ENCODE assay signal across 31 cellular contexts in the genomic region with DNA sequence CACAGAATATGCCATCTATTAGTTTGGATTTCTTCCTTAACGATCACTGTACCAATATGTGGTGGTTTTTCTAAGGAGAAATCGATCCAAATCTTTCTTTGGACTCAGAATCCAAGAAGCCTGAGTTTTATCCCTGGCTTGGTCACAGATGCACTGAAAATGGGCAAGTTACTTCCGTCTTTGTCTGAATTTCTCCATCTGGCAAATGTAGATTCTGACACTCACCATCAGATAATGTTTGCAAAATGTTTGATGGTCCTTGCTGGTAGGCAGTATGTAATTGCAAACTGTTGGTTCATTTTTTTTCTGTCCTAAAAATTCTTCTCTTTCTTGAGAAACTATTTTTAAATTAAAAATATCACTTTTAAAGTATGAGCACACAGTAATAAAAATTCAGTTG.
"Had no signal": no experiment of that assay in that cellular context is flagged by ENCODE, and none has a peak within 500 bp of the region (broad histone marks: within the 10 kb centered on the region; RNA-seq: fewer than 3 reads in every experiment).

No MANE protein-coding gene starts in this region.

- H3K4me3 ChIP-seq: Peyer's patch, SJSA1 had no signal

- H3K27me3 ChIP-seq: Peyer's patch, SJSA1 had no signal

- ATAC-seq: activated CD8-positive, alpha-beta memory T cell treated with anti-CD3 and anti-CD28 coated beads, Interleukin-2, amount 10 ng/mL, durations not matched to agents 7 days and 5 days; activated naive CD8-positive, alpha-beta T cell treated with anti-CD3 and anti-CD28 coated beads, Interleukin-2, amount 50 U/mL, for 24 hours; PC-3 had no signal

- H3K4me1 ChIP-seq: Peyer's patch had no signal

- H3K27ac ChIP-seq: Peyer's patch, SJSA1, WERI-Rb-1 had no signal

- H3K36me3 ChIP-seq: Peyer's patch, SJSA1, WERI-Rb-1 had no signal

- DNase-seq: activated CD4-positive, alpha-beta memory T cell treated with anti-CD3 and anti-CD28 coated beads, Interleukin-2, amount 10 ng/mL, durations not matched to agents 7 days and 5 days; activated CD4-positive, alpha-beta T cell treated with anti-CD3 and anti-CD28 coated beads for 1 hour; activated CD4-positive, alpha-beta T cell treated with anti-CD3 and anti-CD28 coated beads for 48 hours; activated CD4-positive, CD25-positive, alpha-beta regulatory T cell; activated CD8-positive, alpha-beta memory T cell treated with anti-CD3 and anti-CD28 coated beads for 24 hours; activated CD8-positive, alpha-beta memory T cell treated with anti-CD3 and anti-CD28 coated beads, Interleukin-2, amount 10 ng/mL, durations not matched to agents 7 days and 5 days; activated CD8-positive, alpha-beta memory T cell treated with anti-CD3 and anti-CD28 coated beads, Interleukin-2, amount 50 U/mL, for 48 hours; activated effector memory CD4-positive, alpha-beta T cell treated with Interleukin-2 at 50 U/mL for 16 hours; activated naive CD4-positive, alpha-beta T cell treated with anti-CD3 and anti-CD28 coated beads, Interleukin-2, amount 10 ng/mL, durations not matched to agents 7 days and 5 days; activated naive CD8-positive, alpha-beta T cell treated with anti-CD3 and anti-CD28 coated beads, Interleukin-2, amount 50 U/mL, for 24 hours; activated T-cell treated with anti-CD3 and anti-CD28 coated beads, Interleukin-2, amount 50 U/mL, for 48 hours; caudate nucleus; cerebellar nuclear complex; Karpas-422; NCI-H1048; NCI-H1105 treated with DMSO at 0.1 percent for 48 hours; NCI-H1436; NCI-H1694; NCI-H1930; NCI-H2081 treated with DMSO at 0.1 percent for 48 hours; NCI-H226; NCI-H446 treated with DMSO at 0.1 percent for 48 hours; NCI-H524; NCI-H69; NCI-H82; PC-3; Peyer's patch; RPMI8226; SHP77 treated with DMSO at 0.1 percent for 48 hours; WERI-Rb-1 had no signal

- H3K9me3 ChIP-seq: Peyer's patch, SJSA1 had no signal
